Comparison of ENCODE assay signal across 8 cellular contexts in genomic region chr1:51192213-51192843, GRCh38. TPM values are rescaled to one million over a fixed set of nuclear protein-coding genes. Genes with fewer than 3 reads are reported as not detected.
DNase-seq lines count a peak whose midpoint lies in the region; ATAC-seq and TF ChIP-seq lines count a peak whose summit lies in the region.

No MANE protein-coding gene starts in this region.

- POLR2A ChIA-PET in AG04449 (lab: Yijun Ruan, JAX): no interaction called here

- no peak overlapping the region for H3K4me3 ChIP-seq in AG04449 (ENCODE audit: low read depth, low read length)
- H3K4me3 ChIP-seq in lung: no peak overlapping the region

- H3K27me3 ChIP-seq in lung (ENCODE audit: control insufficient read depth, insufficient read depth): no peaks in the 10 kb centered on the region

- peak; percentile 28 for DNase-seq in AG04449 (ENCODE audit: low read depth, low spot score)
- peak; percentile 55 for DNase-seq in GM13976 (ENCODE audit: low spot score)
- peak; percentile 53 for DNase-seq in NCI-H2171 treated with DMSO at 0.1 percent for 48 hours (lab: John Stamatoyannopoulos, UW)
- DNase-seq in activated CD4-positive, alpha-beta T cell treated with anti-CD3 and anti-CD28 coated beads for 24 hours (ENCODE audit: low read depth in 2 of 2): peak; percentile 50
- DNase-seq in dermis blood vessel endothelial cell: peak; percentile 85
- peak; percentile 81 for DNase-seq in lung (ENCODE audit: low spot score)
- DNase-seq in stimulated activated CD8-positive, alpha-beta memory T cell treated with anti-CD3 and anti-CD28 coated beads, Interleukin-2, amount 100 ng/mL, for 1 hour (ENCODE audit: low read depth in 2 of 2): peak; percentile 5 to 21

- H3K4me1 ChIP-seq in lung (ENCODE audit: control insufficient read depth in 2 of 2, insufficient read depth in 2 of 2, low read length in 2 of 2): no peaks in the 10 kb centered on the region

- no peaks in the 10 kb centered on the region for H3K9me3 ChIP-seq in lung (ENCODE audit: control insufficient read depth in 2 of 2, insufficient read depth in 1 of 2, low read length in 1 of 2)

- no peaks in the 10 kb centered on the region for H3K36me3 ChIP-seq in lung (ENCODE audit: control insufficient read depth in 2 of 2, insufficient read depth in 2 of 2, low read length in 2 of 2)

- peak; percentile 75 for TF ChIP-seq CTCF in AG04449 (IDR thresholded peaks at IDR 0.05; ENCODE audit: insufficient read depth, low read length, missing control alignments)
- TF ChIP-seq CTCF in GM13976 (IDR thresholded peaks at IDR 0.05; ENCODE audit: borderline replicate concordance, control extremely low read depth, extremely low read depth, insufficient read depth, missing control alignments): peak; percentile 80
- TF ChIP-seq CTCF in lung (IDR thresholded peaks at IDR 0.05; ENCODE audit: control extremely low read depth, extremely low read depth): peak; percentile 52

- WGBS in lung, 2 donors: 25 to 40% methylated on average over 3 of the region's 3 CpGs

- no peak overlapping the region for H3K27ac ChIP-seq in lung (ENCODE audit: low read depth in 1 of 2, low read length in 1 of 2)

- ATAC-seq in lung (ENCODE audit: insufficient read depth, low FRiP score) (peak; percentile 59), GM19452 (IDR thresholded peaks at IDR 0.05; ENCODE audit: unreplicated experiment) (no peak)

- in situ Hi-C loops in GM13976 (cut with MboI; ENCODE audit: low sequenced_read_pairs, unreplicated experiment): loop anchor here (10.0 kb wide), 1 partner anchor 418 kb away; no protein-coding TSS in a partner anchor

- CTCF ChIA-PET in AG04449 (lab: Yijun Ruan, JAX): interaction anchor here (0.6 to 7.6 kb wide), 33 partner anchors 8 to 489 kb away, joined by 3 to 173 read pairs (median 5); partner anchors contain the start of genes CDKN2C and RNF11

RNA-seq across cellular contexts. Expression of gene RNF11, which starts 43.7 kb away (rescaled TPM):
- total RNA-seq in dermis blood vessel endothelial cell (90.5 and 137 TPM in 2 replicates), lung (100 to 1,000 TPM in 1 of 2 donors, 10 to 100 TPM in 1; 79.9 to 149 TPM)
- 10 to 100 TPM; 36.6 to 62.8 TPM for polyA plus RNA-seq in lung

Comparison
In these comparisons a context has a peak if more than half of its experiments do, and no peak if none do; other contexts are left out.
1. DNase-seq: peak in every context shown above with its lines; median percentile 85 in dermis blood vessel endothelial cell; 81 in lung; 55 in GM13976; 53 in NCI-H2171 treated with DMSO at 0.1 percent for 48 hours; 50 in activated CD4-positive, alpha-beta T cell treated with anti-CD3 and anti-CD28 coated beads for 24 hours; 28 in AG04449; 13 in stimulated activated CD8-positive, alpha-beta memory T cell treated with anti-CD3 and anti-CD28 coated beads, Interleukin-2, amount 100 ng/mL, for 1 hour.